ENCODE assay signal across 1 cellular context in genomic region chr3:152299243-152299976, GRCh38.
TF ChIP-seq lines count a peak whose summit lies in the region.

No MANE protein-coding gene starts in this region.

TF ChIP-seq in K562, 482 proteins besides CTCF, POLR2A, EP300 and RAD21 (continued from another document):
- no peak for TF ChIP-seq GABPB2 (CRISPR knock-in tag; conservative IDR thresholded peaks at IDR 0.05)
- no peak for TF ChIP-seq CEBPG (CRISPR knock-in tag; IDR thresholded peaks at IDR 0.05)
- TF ChIP-seq CEBPG (tag; conservative IDR thresholded peaks at IDR 0.05 in 1 of 2, IDR thresholded peaks at IDR 0.05 in 1 of 2), result peak; percentile 2 to 58; a peak in 2 of 4 replicates
- TF ChIP-seq ZNF449 (CRISPR knock-in tag; IDR thresholded peaks at IDR 0.05), result no peak
- TF ChIP-seq MECOM (CRISPR knock-in tag; IDR thresholded peaks at IDR 0.05), result no peak
